ENCODE assay signal across 28 cellular contexts in the genomic region with DNA sequence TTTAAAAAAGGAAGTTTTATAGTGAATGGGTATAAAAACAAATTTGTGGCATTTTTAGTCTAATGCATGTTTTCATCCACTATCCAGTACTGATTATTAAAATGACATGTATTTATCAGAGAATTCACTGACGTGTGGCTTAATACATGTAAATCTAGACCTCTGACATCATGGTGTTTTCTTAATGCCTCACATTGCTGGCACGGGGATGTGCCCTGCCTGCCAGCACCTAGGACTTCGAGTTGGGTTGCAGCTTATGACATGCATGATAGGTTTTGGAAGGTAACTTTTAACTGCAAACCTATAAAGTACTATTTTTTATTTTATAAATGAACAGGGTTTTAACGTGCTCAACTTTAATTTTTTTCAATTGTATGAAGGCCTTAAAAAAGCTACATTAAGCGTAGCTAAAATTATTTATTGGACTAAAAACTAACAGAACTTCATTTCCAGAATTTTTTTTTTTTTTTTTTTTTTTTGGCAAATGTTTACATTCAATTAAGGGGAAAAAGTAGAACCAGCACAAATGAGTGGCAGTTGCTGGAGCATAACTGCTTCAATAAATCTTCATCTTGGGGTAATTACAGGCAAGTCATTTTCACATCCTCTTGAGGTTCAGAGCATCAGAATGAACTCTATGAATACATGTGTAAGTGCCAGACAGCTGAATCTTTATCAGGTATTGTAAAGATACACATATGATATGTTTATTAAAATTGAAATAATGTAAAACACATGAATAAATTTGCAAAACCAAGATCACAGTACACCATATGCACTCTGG. TPM values are rescaled to one million over a fixed set of nuclear protein-coding genes. Genes with fewer than 3 reads are reported as not detected.
DNase-seq lines count a peak whose midpoint lies in the region; ATAC-seq, FAIRE-seq and TF ChIP-seq lines count a peak whose summit lies in the region.
"Had no signal": no experiment of that assay in that cellular context is flagged by ENCODE, and none has a peak within 500 bp of the region (broad histone marks: within the 10 kb centered on the region; RNA-seq: fewer than 3 reads in every experiment).

No MANE protein-coding gene starts in this region.

- no peak for ATAC-seq in HG03442 (IDR thresholded peaks at IDR 0.05; ENCODE audit: unreplicated experiment)
- ATAC-seq: HepG2; stimulated activated memory B cell treated with anti-CD40 and anti-IgM and Interleukin-4, amounts not matched to agents 10 μg/mL and 1 μg/mL and 100 μg/mL, for 72 hours had no signal

- FAIRE-seq in GM12892 (lab: Jason Lieb, UNC), result peak; percentile 60
- FAIRE-seq: H1, HepG2 had no signal

- DNase-seq in Caki2 (ENCODE audit: low read depth) (peak; percentile 53), GM12892 (ENCODE audit: insufficient read length) (no peak), NOMO-1 (lab: John Stamatoyannopoulos, UW; ENCODE audit: unreplicated experiment in 2 of 2) (peak; percentile 18 to 62), kidney glomerular epithelial cell (lab: John Stamatoyannopoulos, UW) (peak; percentile 51), superior temporal gyrus (ENCODE audit: extremely low spot score) (no peak), NCI-H146 (lab: John Stamatoyannopoulos, UW) (no peak)
- DNase-seq: activated CD4-positive, alpha-beta T cell treated with anti-CD3 and anti-CD28 coated beads, Interleukin-2, amount 50 U/mL, for 4 hours; activated CD4-positive, CD25-positive, alpha-beta regulatory T cell; activated naive CD4-positive, alpha-beta T cell treated with anti-CD3 and anti-CD28 coated beads for 36 hours; adrenal gland; dorsolateral prefrontal cortex; EL; hippocampal formation; immature natural killer cell; left ventricle myocardium inferior; NCI-H226; NCI-H82; Peyer's patch; SJCRH30; stimulated activated CD4-positive, alpha-beta T cell treated with anti-CD3 and anti-CD28 coated beads, Interleukin-4, amount 100 ng/mL, for 4 hours had no signal

- TF ChIP-seq POLR2A in GM12892 (IDR thresholded peaks at IDR 0.05; ENCODE audit: low read depth, low read length), result no peak

- in situ Hi-C loops in Caki2 (cut with HindIII; ENCODE audit: low pct_unique_long_range_greater_than_20kb, low sequenced_read_pairs), result no loop called here

RNA-seq across cellular contexts. Expression of a gene that starts 16.3 kb away (rescaled TPM):
- not detected in 2 replicates for total RNA-seq in Caki2 (2014; rRNA removed; shearing (Covaris generic); ENCODE audit: low replicate concordance)
- polyA plus RNA-seq in GM12892 (2012; ENCODE audit: missing spikeins), result not detected
- total RNA-seq: activated naive CD4-positive, alpha-beta T cell treated with anti-CD3 and anti-CD28 coated beads for 36 hours; adrenal gland; H1; HepG2; left ventricle myocardium inferior; Peyer's patch; posterior vena cava; SJCRH30; temporal lobe had no signal
- polyA plus RNA-seq: adrenal gland, fibroblast of lung, H1, HepG2, immature natural killer cell, urinary bladder had no signal

Comparison
In these comparisons a context has a peak if more than half of its experiments do, and no peak if none do; other contexts are left out.
1. DNase-seq: peak in Caki2 (single experiment), NOMO-1 (2 of 2) and kidney glomerular epithelial cell (single experiment); none in GM12892 (single experiment), superior temporal gyrus (single experiment) and NCI-H146 (single experiment).